ENCODE assay signal across 18 cellular contexts in genomic region chr3:4833471-4833870, GRCh38.
DNase-seq lines count a peak whose midpoint lies in the region; ATAC-seq and TF ChIP-seq lines count a peak whose summit lies in the region.
"Had no signal": no experiment of that assay in that cellular context is flagged by ENCODE, and none has a peak within 500 bp of the region (broad histone marks: within the 10 kb centered on the region; RNA-seq: fewer than 3 reads in every experiment).

No MANE protein-coding gene starts in this region.

- peak overlapping the region; percentile 44 for H3K9ac ChIP-seq in DND-41 (ENCODE audit: low read depth, low read length)

- no peaks in the 10 kb centered on the region for H4K20me1 ChIP-seq in DND-41 (ENCODE audit: insufficient read depth, low read length)

- intact Hi-C loops in activated T-helper 1 cell treated with anti-CD3 and anti-CD28 coated beads, Interleukin-12 subunit alpha, Interleukin-12 subunit beta, Interleukin-2, Interleukin-4 antibody, amounts not matched to agents 30 ng/mL and 10 ng/mL and 1 ng/mL, durations not matched to agents 14 hours and 24 hours and 36 hours (cut with micrococcal nuclease), result loop anchor here (5.0 kb wide), 2 partner anchors 289 to 446 kb away; partner anchors contain the start of gene ARL8B
- intact Hi-C loops in naive thymus-derived CD4-positive, alpha-beta T cell (cut with micrococcal nuclease), result loop anchor here (5.0 kb wide), 2 partner anchors 341 to 359 kb away; partner anchors contain the start of gene ITPR1 (in 1 of the 2)

- no peaks in the 10 kb centered on the region for H3K9me3 Mint-ChIP-seq in T-helper 2 cell treated with Interferon-gamma antibody and Interleukin-4, amounts not matched to agents 5 μg/mL and 100 μg/mL, for 36 hours
- no peaks in the 10 kb centered on the region for H3K9me3 Mint-ChIP-seq in activated T-helper 1 cell treated with anti-CD3 and anti-CD28 coated beads, Interleukin-12 subunit alpha, Interleukin-12 subunit beta, Interleukin-2, Interleukin-4 antibody, amounts not matched to agents 30 ng/mL and 10 ng/mL and 1 ng/mL, durations not matched to agents 14 hours and 24 hours and 36 hours
- peaks cover 0 to 4% (median 0%) of the 10 kb centered on the region in 11 donors for H3K9me3 Mint-ChIP-seq in naive thymus-derived CD4-positive, alpha-beta T cell

- CTCF ChIA-PET in naive thymus-derived CD4-positive, alpha-beta T cell (lab: Charles Lee), result interaction anchor here (0.6 kb wide), 1 partner anchor 163 kb away, joined by 3 read pairs; no protein-coding TSS in a partner anchor

- peak overlapping the region; percentile 98 for H3K27ac ChIP-seq in DND-41 (ENCODE audit: low read length)
- peak overlapping the region; percentile 55 for H3K27ac ChIP-seq in naive thymus-derived CD4-positive, alpha-beta T cell (ENCODE audit: low read depth, low read length)
- H3K27ac ChIP-seq: C4-2B had no signal

- peak overlapping the region; percentile 48 for H3K4me2 ChIP-seq in DND-41 (ENCODE audit: insufficient read depth, low read length)

- no peak for DNase-seq in T-helper 2 cell treated with Interferon-gamma antibody and Interleukin-4, amounts not matched to agents 5 μg/mL and 100 μg/mL, for 36 hours (ENCODE audit: low spot score)
- DNase-seq in T-helper 2 cell (no peak), DND-41 (no peak), RPMI8226 (no peak), NCI-H2029 treated with DMSO at 0.1 percent for 48 hours (lab: John Stamatoyannopoulos, UW) (no peak)
- DNase-seq in activated T-helper 1 cell treated with anti-CD3 and anti-CD28 coated beads, Interleukin-12 subunit alpha, Interleukin-12 subunit beta, Interleukin-2, Interleukin-4 antibody, amounts not matched to agents 30 ng/mL and 10 ng/mL and 1 ng/mL, durations not matched to agents 14 hours and 24 hours and 36 hours (ENCODE audit: low spot score), result no peak
- DNase-seq in naive thymus-derived CD4-positive, alpha-beta T cell, result no peak
- DNase-seq: DMS79; left ventricle myocardium superior; mucosa of descending colon; NCI-H146; NCI-H2227 treated with DMSO at 0.1 percent for 48 hours; stimulated activated CD4-positive, alpha-beta T cell treated with anti-CD3 and anti-CD28 coated beads, Interleukin-15, amount 100 ng/mL, for 24 hours; stimulated activated naive CD4-positive, alpha-beta T cell; transverse colon had no signal

- TF ChIP-seq CTCF in DND-41 (IDR thresholded peaks at IDR 0.05; ENCODE audit: borderline replicate concordance, extremely low read depth, low read length, poor library complexity, severe bottlenecking), result no peak

- no peak overlapping the region for H2AFZ ChIP-seq in DND-41 (ENCODE audit: low read depth, low read length)

- H3K36me3 Mint-ChIP-seq in T-helper 2 cell treated with Interferon-gamma antibody and Interleukin-4, amounts not matched to agents 5 μg/mL and 100 μg/mL, for 36 hours (ENCODE audit: low read depth), result peaks cover 54% of the 10 kb centered on the region
- H3K36me3 Mint-ChIP-seq in activated T-helper 1 cell treated with anti-CD3 and anti-CD28 coated beads, Interleukin-12 subunit alpha, Interleukin-12 subunit beta, Interleukin-2, Interleukin-4 antibody, amounts not matched to agents 30 ng/mL and 10 ng/mL and 1 ng/mL, durations not matched to agents 14 hours and 24 hours and 36 hours (ENCODE audit: low read depth), result peaks cover 43% of the 10 kb centered on the region
- H3K36me3 Mint-ChIP-seq in naive thymus-derived CD4-positive, alpha-beta T cell, result peaks cover 4 to 51% (median 28%) of the 10 kb centered on the region in 5 donors

- no peaks in the 10 kb centered on the region for H3K27me3 ChIP-seq in DND-41 (ENCODE audit: insufficient read depth, low read length, poor library complexity)
- H3K27me3 ChIP-seq in naive thymus-derived CD4-positive, alpha-beta T cell (ENCODE audit: control insufficient read depth in 2 of 2, insufficient read depth in 2 of 2, low read length in 2 of 2), result no peaks in the 10 kb centered on the region
- H3K27me3 ChIP-seq: esophagus muscularis mucosa, transverse colon had no signal

- POLR2A ChIA-PET in naive thymus-derived CD4-positive, alpha-beta T cell (lab: Charles Lee), result interaction anchor here (0.8 to 1.9 kb wide), 5 partner anchors 11 to 340 kb away, joined by 3 to 8 read pairs (median 5); partner anchors contain the start of gene ITPR1

- no peaks in the 10 kb centered on the region for H3K9me3 ChIP-seq in DND-41 (ENCODE audit: insufficient read depth, low read length, severe bottlenecking)
- no peaks in the 10 kb centered on the region for H3K9me3 ChIP-seq in naive thymus-derived CD4-positive, alpha-beta T cell (ENCODE audit: control insufficient read depth in 2 of 3, low read length in 3 of 3)
- H3K9me3 ChIP-seq: esophagus muscularis mucosa, mucosa of descending colon, transverse colon had no signal

- H3K4me1 Mint-ChIP-seq in T-helper 2 cell treated with Interferon-gamma antibody and Interleukin-4, amounts not matched to agents 5 μg/mL and 100 μg/mL, for 36 hours (ENCODE audit: low read depth), result peaks cover 86% of the 10 kb centered on the region
- H3K4me1 Mint-ChIP-seq in activated T-helper 1 cell treated with anti-CD3 and anti-CD28 coated beads, Interleukin-12 subunit alpha, Interleukin-12 subunit beta, Interleukin-2, Interleukin-4 antibody, amounts not matched to agents 30 ng/mL and 10 ng/mL and 1 ng/mL, durations not matched to agents 14 hours and 24 hours and 36 hours (ENCODE audit: low read depth), result peaks cover 92% of the 10 kb centered on the region
- peaks cover 64 to 93% (median 87%) of the 10 kb centered on the region in 7 donors for H3K4me1 Mint-ChIP-seq in naive thymus-derived CD4-positive, alpha-beta T cell

- H3K27ac Mint-ChIP-seq in T-helper 2 cell treated with Interferon-gamma antibody and Interleukin-4, amounts not matched to agents 5 μg/mL and 100 μg/mL, for 36 hours, result peak overlapping the region; percentile 94
- peak overlapping the region; percentile 98 for H3K27ac Mint-ChIP-seq in activated T-helper 1 cell treated with anti-CD3 and anti-CD28 coated beads, Interleukin-12 subunit alpha, Interleukin-12 subunit beta, Interleukin-2, Interleukin-4 antibody, amounts not matched to agents 30 ng/mL and 10 ng/mL and 1 ng/mL, durations not matched to agents 14 hours and 24 hours and 36 hours
- H3K27ac Mint-ChIP-seq in naive thymus-derived CD4-positive, alpha-beta T cell, result peak overlapping the region; percentile 74 to 99 (median 90)

- ATAC-seq in DND-41 (ENCODE audit: insufficient read depth, low read depth), result no peak
- no peak for ATAC-seq in naive thymus-derived CD4-positive, alpha-beta T cell
- no peak for ATAC-seq in HG03039 (IDR thresholded peaks at IDR 0.05; ENCODE audit: unreplicated experiment)
- ATAC-seq: left ventricle myocardium superior, mucosa of descending colon had no signal

- H3K4me3 ChIP-seq in DND-41 (ENCODE audit: low read depth in 1 of 2, low read length in 2 of 2), result no peak overlapping the region
- no peak overlapping the region for H3K4me3 ChIP-seq in naive thymus-derived CD4-positive, alpha-beta T cell (ENCODE audit: low read length)
- H3K4me3 ChIP-seq: esophagus muscularis mucosa, mucosa of descending colon, transverse colon had no signal

- no peaks in the 10 kb centered on the region for H3K27me3 Mint-ChIP-seq in T-helper 2 cell treated with Interferon-gamma antibody and Interleukin-4, amounts not matched to agents 5 μg/mL and 100 μg/mL, for 36 hours (ENCODE audit: low read depth)
- H3K27me3 Mint-ChIP-seq in activated T-helper 1 cell treated with anti-CD3 and anti-CD28 coated beads, Interleukin-12 subunit alpha, Interleukin-12 subunit beta, Interleukin-2, Interleukin-4 antibody, amounts not matched to agents 30 ng/mL and 10 ng/mL and 1 ng/mL, durations not matched to agents 14 hours and 24 hours and 36 hours (ENCODE audit: insufficient read depth), result no peaks in the 10 kb centered on the region
- H3K27me3 Mint-ChIP-seq in naive thymus-derived CD4-positive, alpha-beta T cell, result peaks cover 0 to 3% (median 0%) of the 10 kb centered on the region in 5 donors

- H3K36me3 ChIP-seq in DND-41 (ENCODE audit: insufficient read depth, low read length), result 0 out of 2 replicates have a peak, but pooled peaks cover 5% of the 10 kb centered on the region
- H3K36me3 ChIP-seq in naive thymus-derived CD4-positive, alpha-beta T cell (ENCODE audit: control insufficient read depth in 2 of 3, insufficient read depth in 3 of 3, low read length in 3 of 3), result peaks cover 0 to 4% (median 0%) of the 10 kb centered on the region in 3 experiments

- 0 out of 2 replicates have a peak, but pooled peaks cover 7% of the 10 kb centered on the region for H3K79me2 ChIP-seq in DND-41 (ENCODE audit: insufficient read depth, low read length)

- H3K4me3 Mint-ChIP-seq in T-helper 2 cell treated with Interferon-gamma antibody and Interleukin-4, amounts not matched to agents 5 μg/mL and 100 μg/mL, for 36 hours, result peak overlapping the region; percentile 80
- H3K4me3 Mint-ChIP-seq in activated T-helper 1 cell treated with anti-CD3 and anti-CD28 coated beads, Interleukin-12 subunit alpha, Interleukin-12 subunit beta, Interleukin-2, Interleukin-4 antibody, amounts not matched to agents 30 ng/mL and 10 ng/mL and 1 ng/mL, durations not matched to agents 14 hours and 24 hours and 36 hours, result peak overlapping the region; percentile 79
- peak overlapping the region in 5 of 10 donors; percentile 5 to 86 (median 53) for H3K4me3 Mint-ChIP-seq in naive thymus-derived CD4-positive, alpha-beta T cell

- H3K4me1 ChIP-seq in DND-41 (ENCODE audit: insufficient read depth, low read length), result peaks cover 93% of the 10 kb centered on the region
- H3K4me1 ChIP-seq in naive thymus-derived CD4-positive, alpha-beta T cell (ENCODE audit: control insufficient read depth in 2 of 2, insufficient read depth in 2 of 2, low read length in 2 of 2), result peaks cover 61 to 75% of the 10 kb centered on the region in 2 donors
